In the genomic region with DNA sequence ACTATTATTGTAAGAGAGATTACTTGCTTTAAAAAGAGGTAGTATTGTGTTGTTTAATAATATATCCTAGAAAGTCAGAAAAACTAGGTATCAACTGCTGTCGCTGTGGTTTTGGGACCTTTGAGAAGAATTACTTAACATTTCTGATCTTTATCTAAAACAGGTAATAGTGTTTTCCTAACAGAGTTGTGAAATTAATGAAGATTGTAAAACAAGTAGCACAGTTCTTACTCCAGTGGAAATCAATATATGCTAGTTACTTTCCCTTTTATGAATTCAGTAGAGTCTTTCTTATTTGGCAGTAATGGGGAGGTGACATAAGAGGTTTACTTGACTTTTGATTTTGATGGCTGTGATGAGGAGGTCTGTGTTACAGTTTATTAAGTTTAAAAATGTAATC, we compare ENCODE assay signal across 7 cellular contexts.
"Had no signal": no experiment of that assay in that cellular context is flagged by ENCODE, and none has a peak within 500 bp of the region (broad histone marks: within the 10 kb centered on the region; RNA-seq: fewer than 3 reads in every experiment).

No MANE protein-coding gene starts in this region.

- H3K4me1 Mint-ChIP-seq: H9 had no signal

- H3K9me3 Mint-ChIP-seq: H9, IgD-negative memory B cell had no signal

- H3K27me3 Mint-ChIP-seq: IgD-negative memory B cell had no signal

- H3K27ac ChIP-seq: GM23248, KMS-11 had no signal

- DNase-seq: GM23248, GOT3, H9, HCEC 1CT, KBM-7 had no signal

- H3K4me3 ChIP-seq: GM23248 had no signal

- H3K4me3 Mint-ChIP-seq: H9, IgD-negative memory B cell had no signal

- H3K27ac Mint-ChIP-seq: H9, IgD-negative memory B cell had no signal
